In genomic region chr7:102912742-102913141, GRCh38 we compare ENCODE assay signal across 8 cellular contexts. TPM values are rescaled to one million over a fixed set of nuclear protein-coding genes. Genes with fewer than 3 reads are reported as not detected.
A peak's percentile ranks its signal among the peaks of the same experiment; 100 is the strongest.
DNase-seq lines count a peak whose midpoint lies in the region; ATAC-seq and TF ChIP-seq lines count a peak whose summit lies in the region.

Gene LRRC17 (plus strand): TSS chr7:102913000. CDS start chr7:102933914, 20,914 bp downstream.

- H3K4me3 ChIP-seq in BLaER1 (no peak within 1 kb of the TSS), mucosa of rectum (ENCODE audit: low read length in 2 of 2) (peak within 1 kb of the TSS; percentile 9 to 46)

- peak; percentile 95 for DNase-seq in NCI-H1694 (lab: John Stamatoyannopoulos, UW)
- no peak for DNase-seq in cerebellum (ENCODE audit: low spot score)
- no peak for DNase-seq in GM13977 (ENCODE audit: low spot score)
- no peak for DNase-seq in activated effector memory CD4-positive, alpha-beta T cell treated with Interleukin-2 at 50 U/mL for 16 hours

- TF ChIP-seq CTCF in GM13977 (IDR thresholded peaks at IDR 0.05; ENCODE audit: extremely low read depth, insufficient read depth, missing control alignments): no peak

- H3K36me3 ChIP-seq in BLaER1 (no peaks in the 10 kb centered on the region), mucosa of rectum (ENCODE audit: control insufficient read depth in 2 of 2, insufficient read depth in 2 of 2, low read length in 2 of 2) (no peaks in the 10 kb centered on the region)

- no peaks in the 10 kb centered on the region for H4K20me1 ChIP-seq in BLaER1

- peak within 1 kb of the TSS; percentile 42 for H3K4me2 ChIP-seq in BLaER1

- in situ Hi-C loops in GM13977 (cut with MboI; ENCODE audit: low pct_unique_long_range_greater_than_20kb, low sequenced_read_pairs, unreplicated experiment): no loop called here

- H3K27ac ChIP-seq in BLaER1: no peak within 1 kb of the TSS
- H3K27ac ChIP-seq in mucosa of rectum (ENCODE audit: low read depth in 2 of 2, low read length in 2 of 2): no peak within 1 kb of the TSS

- H3K9ac ChIP-seq in BLaER1 (no peak within 1 kb of the TSS), mucosa of rectum (ENCODE audit: low read depth in 1 of 2, low read length in 2 of 2) (no peak within 1 kb of the TSS)

- H3K4me1 ChIP-seq in BLaER1: 0 out of 2 replicates have a peak, but pooled peaks cover 3% of the 10 kb centered on the region
- no peaks in the 10 kb centered on the region for H3K4me1 ChIP-seq in mucosa of rectum (ENCODE audit: control insufficient read depth in 2 of 2, insufficient read depth in 2 of 2, low read length in 2 of 2)

- no peak for ATAC-seq in HG02840 (IDR thresholded peaks at IDR 0.05; ENCODE audit: low FRiP score, unreplicated experiment)
- ATAC-seq in GM21381 (IDR thresholded peaks at IDR 0.05; ENCODE audit: unreplicated experiment): no peak

- peaks cover 27% of the 10 kb centered on the region for H3K9me3 ChIP-seq in BLaER1
- no peaks in the 10 kb centered on the region for H3K9me3 ChIP-seq in mucosa of rectum (ENCODE audit: control insufficient read depth in 2 of 2, low read length in 2 of 2)

- H3K27me3 ChIP-seq in BLaER1: no peaks in the 10 kb centered on the region
- H3K27me3 ChIP-seq in mucosa of rectum (ENCODE audit: control insufficient read depth in 2 of 2, insufficient read depth in 2 of 2, low read length in 2 of 2): no peaks in the 10 kb centered on the region

RNA-seq across cellular contexts. Expression of gene LRRC17, which starts in this region (rescaled TPM):
- total RNA-seq in cerebellum: 33.6 TPM
